ENCODE assay signal across 8 cellular contexts in the genomic region with DNA sequence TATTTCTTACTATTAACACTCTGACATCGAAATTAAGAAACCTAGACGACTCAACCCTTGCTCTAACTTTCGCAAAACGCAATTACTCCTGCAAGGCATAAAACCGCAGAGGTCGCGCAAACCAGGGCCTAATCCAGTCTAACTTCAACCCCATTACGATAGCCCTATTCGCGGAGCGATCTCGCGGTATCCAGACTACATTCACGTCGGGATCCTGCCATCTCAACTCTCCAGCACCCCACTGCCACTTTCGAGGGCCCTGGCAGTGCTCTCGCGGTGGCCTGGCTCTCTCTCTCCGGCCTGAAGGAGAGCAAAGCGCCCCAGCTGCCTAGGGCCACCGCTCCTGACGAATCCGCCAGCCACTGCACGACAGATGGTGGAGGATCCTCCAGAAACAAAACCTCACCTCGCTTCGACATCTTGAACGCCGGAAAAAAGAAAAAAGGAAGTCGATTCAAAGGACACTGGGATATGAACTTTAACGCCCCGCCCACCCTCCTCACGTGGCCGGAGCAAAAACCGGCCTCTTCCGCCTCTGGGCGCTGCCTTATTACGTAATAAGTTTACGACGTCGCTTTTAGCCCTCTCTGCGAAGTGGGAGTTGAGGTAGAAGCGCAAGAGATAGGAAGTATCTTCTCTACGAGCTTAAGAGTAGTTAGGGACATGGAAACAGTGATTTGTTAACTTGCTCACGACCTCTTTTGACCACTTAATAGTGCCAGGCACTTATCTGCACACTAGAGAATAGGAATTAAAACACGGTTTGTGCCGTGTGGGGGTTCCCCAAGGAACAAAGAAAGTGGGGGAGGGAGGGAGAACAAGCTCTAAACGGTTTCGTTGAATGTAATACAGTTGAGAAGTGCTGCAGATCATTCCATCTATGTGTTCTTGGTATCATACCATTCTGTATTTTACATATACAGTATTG.
A peak's percentile ranks its signal among the peaks of the same experiment; 100 is the strongest.
DNase-seq lines count a peak whose midpoint lies in the region; ATAC-seq and TF ChIP-seq lines count a peak whose summit lies in the region.

RPL23 (minus strand) TSS at position 430 of the 928 bp plus-strand sequence; CDS start at position 419, 11 bp downstream.

- TF ChIP-seq CTCF in astrocyte of the cerebellum (IDR thresholded peaks at IDR 0.05; ENCODE audit: low read depth, low read length, missing control alignments) = no peak

- ATAC-seq in GM18502 (IDR thresholded peaks at IDR 0.05; ENCODE audit: poor library complexity, unreplicated experiment) = peak; percentile 82
- ATAC-seq in HG02973 (IDR thresholded peaks at IDR 0.05; ENCODE audit: unreplicated experiment) = peak; percentile 68

- DNase-seq in NCI-H2081 treated with DMSO at 0.1 percent for 48 hours (lab: John Stamatoyannopoulos, UW) (peak; percentile 87), T1000 (lab: John Stamatoyannopoulos, UW) (peak; percentile 86), astrocyte of the cerebellum (ENCODE audit: low read depth) (peak; percentile 94), hepatic stellate cell (ENCODE audit: low spot score) (peak; percentile 90), retina (peak; percentile 98), 8988T (no peak)

- in situ Hi-C loops in astrocyte of the cerebellum (cut with HindIII; ENCODE audit: low sequenced_read_pairs) = no loop called here

- peak within 1 kb of the TSS; percentile 63 for H3K4me3 ChIP-seq in astrocyte of the cerebellum (ENCODE audit: low read depth, low read length)
